15 cellular contexts compared by ENCODE assay signal in genomic region chr6:34359438-34360158, GRCh38. TPM values are rescaled to one million over a fixed set of nuclear protein-coding genes. Genes with fewer than 3 reads are reported as not detected.
DNase-seq lines count a peak whose midpoint lies in the region; ATAC-seq, FAIRE-seq and TF ChIP-seq lines count a peak whose summit lies in the region.
"Had no signal": no experiment of that assay in that cellular context is flagged by ENCODE, and none has a peak within 500 bp of the region (broad histone marks: within the 10 kb centered on the region; RNA-seq: fewer than 3 reads in every experiment).

No MANE protein-coding gene starts in this region.

- H3K9me3 ChIP-seq in astrocyte (ENCODE audit: insufficient read depth, low read depth, low read length) (no peaks in the 10 kb centered on the region), stomach (no peaks in the 10 kb centered on the region)
- H3K9me3 ChIP-seq: BLaER1 treated with 17β-estradiol and CSF1 and Interleukin-3, amounts not matched to agents 10 nM and 100 nM; left ventricle myocardium inferior had no signal

- intact Hi-C loops in stomach (cut with DNase I; ENCODE audit: low total_unique reads), result no loop called here
- intact Hi-C loops in activated CD4-positive, alpha-beta memory T cell treated with anti-CD3 and anti-CD28 coated beads for 36 hours (cut with micrococcal nuclease), result no loop called here
- intact Hi-C loops in natural killer cell (cut with micrococcal nuclease), result no loop called here

- in situ Hi-C loops in Caki2 (cut with HindIII; ENCODE audit: low pct_unique_long_range_greater_than_20kb, low sequenced_read_pairs), result no loop called here

- H3K27ac ChIP-seq in astrocyte (ENCODE audit: low read depth, low read length) (peak overlapping the region; percentile 62), stomach (no peak overlapping the region)
- H3K27ac ChIP-seq: BLaER1 treated with 17β-estradiol and CSF1 and Interleukin-3, amounts not matched to agents 10 nM and 100 nM; left ventricle myocardium inferior had no signal

- peak; percentile 66 for FAIRE-seq in astrocyte (lab: Jason Lieb, UNC)

- CTCF ChIA-PET in activated CD4-positive, alpha-beta memory T cell treated with anti-CD3 and anti-CD28 coated beads for 36 hours (lab: Charles Lee), result interaction anchor here (0.6 kb wide), 1 partner anchor 12 kb away, joined by 3 read pairs; no protein-coding TSS in a partner anchor

- H3K27me3 ChIP-seq in astrocyte (ENCODE audit: insufficient read depth, low read length) (no peaks in the 10 kb centered on the region), stomach (no peaks in the 10 kb centered on the region)
- H3K27me3 ChIP-seq: BLaER1 treated with 17β-estradiol and CSF1 and Interleukin-3, amounts not matched to agents 10 nM and 100 nM had no signal

- H3K4me1 ChIP-seq in astrocyte (ENCODE audit: insufficient read depth, low read length) (peaks cover 34% of the 10 kb centered on the region), stomach (peaks cover 9 to 43% (median 29%) of the 10 kb centered on the region in 4 donors)

- POLR2A ChIA-PET in activated CD4-positive, alpha-beta memory T cell treated with anti-CD3 and anti-CD28 coated beads for 36 hours (lab: Charles Lee), result no interaction called here

- H3K9ac ChIP-seq in astrocyte (ENCODE audit: low read length), result peak overlapping the region; percentile 56

- peak; percentile 18 for DNase-seq in Caki2 (ENCODE audit: low read depth)
- peak; percentile 48 for DNase-seq in LHCN-M2 (ENCODE audit: low read depth)
- peak; percentile 76 for DNase-seq in astrocyte (ENCODE audit: low read depth)
- peak; percentile 42 for DNase-seq in myocyte (ENCODE audit: low read depth)
- DNase-seq in stomach, result no peak
- DNase-seq in activated CD4-positive, alpha-beta memory T cell treated with anti-CD3 and anti-CD28 coated beads for 36 hours, result no peak
- no peak for DNase-seq in natural killer cell
- DNase-seq: activated CD4-positive, alpha-beta T cell treated with anti-CD3 and anti-CD28 coated beads for 48 hours; H9; Kasumi-1; left ventricle myocardium inferior; posterior cingulate gyrus had no signal

- ATAC-seq in natural killer cell, result no peak
- ATAC-seq in GM18505 (IDR thresholded peaks at IDR 0.05; ENCODE audit: unreplicated experiment), result no peak

- TF ChIP-seq POLR2A in stomach (IDR thresholded peaks at IDR 0.05) (no peak), GM18505 (IDR thresholded peaks at IDR 0.05; ENCODE audit: borderline replicate concordance, extremely low read depth, insufficient read depth, insufficient read length) (no peak)

- no peak overlapping the region for H2AFZ ChIP-seq in astrocyte (ENCODE audit: low read depth, low read length)

- no peak for TF ChIP-seq EP300 in stomach (IDR thresholded peaks at IDR 0.05)

- H3K9me3 Mint-ChIP-seq in astrocyte (ENCODE audit: unreplicated experiment), result no peaks in the 10 kb centered on the region
- H3K9me3 Mint-ChIP-seq in activated CD4-positive, alpha-beta memory T cell treated with anti-CD3 and anti-CD28 coated beads for 36 hours, result no peaks in the 10 kb centered on the region
- no peaks in the 10 kb centered on the region for H3K9me3 Mint-ChIP-seq in natural killer cell
- H3K9me3 Mint-ChIP-seq: central memory CD8-positive, alpha-beta T cell; H9 had no signal

- H3K36me3 Mint-ChIP-seq in astrocyte (ENCODE audit: low read depth, unreplicated experiment) (no peaks in the 10 kb centered on the region), natural killer cell (no peaks in the 10 kb centered on the region)
- no peaks in the 10 kb centered on the region for H3K36me3 Mint-ChIP-seq in activated CD4-positive, alpha-beta memory T cell treated with anti-CD3 and anti-CD28 coated beads for 36 hours

- H3K4me3 ChIP-seq in astrocyte (ENCODE audit: insufficient read depth, low read depth, low read length), result no peak overlapping the region
- H3K4me3 ChIP-seq in stomach, result no peak overlapping the region
- H3K4me3 ChIP-seq: BLaER1 treated with 17β-estradiol and CSF1 and Interleukin-3, amounts not matched to agents 10 nM and 100 nM; left ventricle myocardium inferior had no signal

- no peaks in the 10 kb centered on the region for H3K27me3 Mint-ChIP-seq in astrocyte (ENCODE audit: low read depth, unreplicated experiment)
- H3K27me3 Mint-ChIP-seq in activated CD4-positive, alpha-beta memory T cell treated with anti-CD3 and anti-CD28 coated beads for 36 hours, result no peaks in the 10 kb centered on the region
- H3K27me3 Mint-ChIP-seq in natural killer cell (ENCODE audit: low read depth in 2 of 2), result no peaks in the 10 kb centered on the region
- H3K27me3 Mint-ChIP-seq: central memory CD8-positive, alpha-beta T cell had no signal

- H4K20me1 ChIP-seq in astrocyte (ENCODE audit: insufficient read depth, low read length), result peaks cover 80% of the 10 kb centered on the region

- H3K4me2 ChIP-seq in astrocyte (ENCODE audit: low read length), result peak overlapping the region; percentile 64

- H3K4me3 Mint-ChIP-seq in astrocyte (ENCODE audit: unreplicated experiment) (peak overlapping the region; percentile 15), natural killer cell (no peak overlapping the region)
- no peak overlapping the region for H3K4me3 Mint-ChIP-seq in activated CD4-positive, alpha-beta memory T cell treated with anti-CD3 and anti-CD28 coated beads for 36 hours
- H3K4me3 Mint-ChIP-seq: central memory CD8-positive, alpha-beta T cell; H9 had no signal

- 61 to 77% (median 69%) methylated on average over 2 of the region's 2 CpGs for WGBS in stomach, 5 donors

- peaks cover 86% of the 10 kb centered on the region for H3K79me2 ChIP-seq in astrocyte (ENCODE audit: insufficient read depth, low read length)

- H3K4me1 Mint-ChIP-seq in astrocyte (ENCODE audit: low read depth, unreplicated experiment), result peaks cover 34% of the 10 kb centered on the region
- H3K4me1 Mint-ChIP-seq in activated CD4-positive, alpha-beta memory T cell treated with anti-CD3 and anti-CD28 coated beads for 36 hours (ENCODE audit: low read depth), result peaks cover 34% of the 10 kb centered on the region
- H3K4me1 Mint-ChIP-seq in natural killer cell, result peaks cover 41% of the 10 kb centered on the region in 2 donors

- no peak overlapping the region for H3K27ac Mint-ChIP-seq in astrocyte (ENCODE audit: unreplicated experiment)
- H3K27ac Mint-ChIP-seq in activated CD4-positive, alpha-beta memory T cell treated with anti-CD3 and anti-CD28 coated beads for 36 hours, result no peak overlapping the region
- peak overlapping the region in 1 of 2 donors; percentile 29 for H3K27ac Mint-ChIP-seq in natural killer cell

- no peaks in the 10 kb centered on the region for H3K36me3 ChIP-seq in astrocyte (ENCODE audit: insufficient read depth, low read length)
- no peaks in the 10 kb centered on the region for H3K36me3 ChIP-seq in stomach
- H3K36me3 ChIP-seq: left ventricle myocardium inferior had no signal

- TF ChIP-seq CTCF in astrocyte (IDR thresholded peaks at IDR 0.05; ENCODE audit: insufficient read depth, low read depth, low read length) (no peak), stomach (IDR thresholded peaks at IDR 0.05) (no peak), natural killer cell (IDR thresholded peaks at IDR 0.05) (no peak)

RNA-seq across cellular contexts. Expression of gene NUDT3, which starts 32.9 kb away (rescaled TPM):
- 6.7 and 7.2 TPM in 2 replicates for total RNA-seq in Caki2 (2014; rRNA removed; shearing (Covaris generic); ENCODE audit: low replicate concordance)
- total RNA-seq in LHCN-M2 (2014; rRNA removed), result 21.5 and 26.1 TPM in 2 replicates
- polyA plus RNA-seq in LHCN-M2 (2012), result 6.4 TPM
- 16.3 and 16.7 TPM in 2 replicates for total RNA-seq in astrocyte
- 39.6 and 45.9 TPM in 2 replicates for total RNA-seq in myocyte
- 8.9 TPM for polyA plus RNA-seq in myocyte (2012)
- 10 to 100 TPM in 3 of 5 donors, 1 to 10 TPM in 2; 8.8 to 34.0 (median 22.3) TPM for total RNA-seq in stomach
- polyA plus RNA-seq in stomach, result 10 to 100 TPM in 2 of 3 donors, 1 to 10 TPM in 1; 8.7 to 13.6 (median 12.6) TPM
- 10 to 100 TPM; 12.7 to 13.4 TPM for total RNA-seq in activated CD4-positive, alpha-beta memory T cell treated with anti-CD3 and anti-CD28 coated beads for 36 hours
- total RNA-seq in natural killer cell, result 10 to 100 TPM; 22.0 to 26.3 (median 26.1) TPM

Comparison
In these comparisons a context has a peak if more than half of its experiments do, and no peak if none do; other contexts are left out.
1. DNase-seq: peak in Caki2 (single experiment), LHCN-M2 (single experiment), astrocyte (single experiment) and myocyte (single experiment); none in stomach (single experiment), activated CD4-positive, alpha-beta memory T cell treated with anti-CD3 and anti-CD28 coated beads for 36 hours (single experiment) and natural killer cell (single experiment).